ENCODE assay signal across 8 cellular contexts in genomic region chr2:181393472-181393871, GRCh38.
A peak's percentile ranks its signal among the peaks of the same experiment; 100 is the strongest.
DNase-seq lines count a peak whose midpoint lies in the region; ATAC-seq and TF ChIP-seq lines count a peak whose summit lies in the region.

No MANE protein-coding gene starts in this region.

- H3K4me1 ChIP-seq in SJSA1 (replicated peaks) (peaks cover 36% of the 10 kb centered on the region), aorta (ENCODE audit: control insufficient read depth in 1 of 2, insufficient read depth in 2 of 2, low read length in 2 of 2) (no peaks in the 10 kb centered on the region)

- H3K27ac Mint-ChIP-seq in activated naive CD4-positive, alpha-beta T cell treated with anti-CD3 and anti-CD28 coated beads for 36 hours: peak overlapping the region; percentile 43

- no peak for DNase-seq in activated naive CD4-positive, alpha-beta T cell treated with anti-CD3 and anti-CD28 coated beads for 36 hours
- DNase-seq in activated naive CD4-positive, alpha-beta T cell treated with anti-CD3 and anti-CD28 coated beads, Interleukin-2, amount 50 U/mL, for 16 hours: no peak
- DNase-seq in SJSA1 (ENCODE audit: low read depth in 1 of 2, low spot score in 2 of 2) (peak in 1 of 2 experiments; percentile 54), fibroblast of the aortic adventitia (ENCODE audit: low read depth) (peak; percentile 52), aorta (no peak)

- no peaks in the 10 kb centered on the region for H3K36me3 ChIP-seq in SJSA1
- no peaks in the 10 kb centered on the region for H3K36me3 ChIP-seq in aorta (ENCODE audit: control insufficient read depth in 1 of 2, insufficient read depth in 2 of 2, low read length in 1 of 2)

- H3K4me3 Mint-ChIP-seq in activated naive CD4-positive, alpha-beta T cell treated with anti-CD3 and anti-CD28 coated beads for 36 hours: peak overlapping the region; percentile 42

- 3 to 10% methylated on average over 1 of the region's 1 CpG for WGBS in aorta, 2 donors

- no peaks in the 10 kb centered on the region for H3K27me3 Mint-ChIP-seq in activated naive CD4-positive, alpha-beta T cell treated with anti-CD3 and anti-CD28 coated beads for 36 hours (ENCODE audit: low read depth)

- peak overlapping the region; percentile 83 for H3K27ac ChIP-seq in SJSA1
- H3K27ac ChIP-seq in aorta (ENCODE audit: low read depth in 1 of 2, low read length in 2 of 2): no peak overlapping the region

- CTCF ChIA-PET in activated naive CD4-positive, alpha-beta T cell treated with anti-CD3 and anti-CD28 coated beads for 36 hours (lab: Charles Lee): interaction anchor here (1.1 kb wide), 1 partner anchor 35 kb away, joined by 4 read pairs; no protein-coding TSS in a partner anchor

- TF ChIP-seq CTCF in fibroblast of the aortic adventitia (IDR thresholded peaks at IDR 0.05; ENCODE audit: insufficient read depth, low read length): no peak

- H3K36me3 Mint-ChIP-seq in activated naive CD4-positive, alpha-beta T cell treated with anti-CD3 and anti-CD28 coated beads for 36 hours (ENCODE audit: low read depth): no peaks in the 10 kb centered on the region

- peaks cover 28% of the 10 kb centered on the region for H3K4me1 Mint-ChIP-seq in activated naive CD4-positive, alpha-beta T cell treated with anti-CD3 and anti-CD28 coated beads for 36 hours (ENCODE audit: low read depth)

- ATAC-seq in HG03460 (IDR thresholded peaks at IDR 0.05; ENCODE audit: unreplicated experiment): peak; percentile 66
- peak; percentile 60 for ATAC-seq in aorta (ENCODE audit: low FRiP score)
- no peak for ATAC-seq in GM21576 (IDR thresholded peaks at IDR 0.05; ENCODE audit: unreplicated experiment)
- no peak for ATAC-seq in GM21737 (IDR thresholded peaks at IDR 0.05; ENCODE audit: unreplicated experiment)

- H3K27me3 ChIP-seq in SJSA1 (replicated peaks) (no peaks in the 10 kb centered on the region), aorta (ENCODE audit: control insufficient read depth in 1 of 2, insufficient read depth in 2 of 2, low read length in 1 of 2) (no peaks in the 10 kb centered on the region)

- H3K4me3 ChIP-seq in SJSA1 (no peak overlapping the region), fibroblast of the aortic adventitia (ENCODE audit: low read depth, low read length) (no peak overlapping the region), aorta (ENCODE audit: low read length in 2 of 2) (no peak overlapping the region)

- intact Hi-C loops in activated naive CD4-positive, alpha-beta T cell treated with anti-CD3 and anti-CD28 coated beads for 36 hours (cut with micrococcal nuclease): no loop called here
- intact Hi-C loops in aorta (cut with DNase I): no loop called here

- H3K9me3 ChIP-seq in SJSA1 (replicated peaks): no peaks in the 10 kb centered on the region
- H3K9me3 ChIP-seq in aorta (ENCODE audit: control insufficient read depth, low read length): no peaks in the 10 kb centered on the region

- H3K9me3 Mint-ChIP-seq in activated naive CD4-positive, alpha-beta T cell treated with anti-CD3 and anti-CD28 coated beads for 36 hours: no peaks in the 10 kb centered on the region

Comparison
In these comparisons a context has a peak if more than half of its experiments do, and no peak if none do; other contexts are left out.
1. ATAC-seq: peak in HG03460 (single experiment) and aorta (single experiment); none in GM21576 (single experiment) and GM21737 (single experiment).